ENCODE assay signal across 8 cellular contexts in genomic region chr5:67209141-67209771, GRCh38.
A peak's percentile ranks its signal among the peaks of the same experiment; 100 is the strongest.
DNase-seq lines count a peak whose midpoint lies in the region; ATAC-seq lines count a peak whose summit lies in the region.

No MANE protein-coding gene starts in this region.

- peak; percentile 65 for DNase-seq in NK-92 treated with Interleukin-12 subunit alpha and Interleukin-12 subunit beta, amount 100 ng/mL, for 24 hours (lab: John Stamatoyannopoulos, UW)
- DNase-seq in NK-92 (lab: John Stamatoyannopoulos, UW; ENCODE audit: unreplicated experiment) (no peak), NCI-H446 treated with DMSO at 0.1 percent for 48 hours (lab: John Stamatoyannopoulos, UW) (peak; percentile 50), cerebellar cortex (ENCODE audit: low spot score) (peak; percentile 92), kidney glomerular epithelial cell (lab: John Stamatoyannopoulos, UW) (peak; percentile 51)
- DNase-seq in activated CD4-positive, CD25-positive, alpha-beta regulatory T cell (lab: John Stamatoyannopoulos, UW) = peak; percentile 8 to 34 (median 24)
- DNase-seq in stimulated activated CD4-positive, alpha-beta T cell treated with anti-CD3 and anti-CD28 coated beads, Interleukin-4, amount 100 ng/mL, for 48 hours (ENCODE audit: low read depth in 2 of 2) = peak; percentile 32 to 54

- peak; percentile 27 for ATAC-seq in HG03196 (IDR thresholded peaks at IDR 0.05; ENCODE audit: unreplicated experiment)
